Comparison of ENCODE assay signal across 8 cellular contexts in the genomic region with DNA sequence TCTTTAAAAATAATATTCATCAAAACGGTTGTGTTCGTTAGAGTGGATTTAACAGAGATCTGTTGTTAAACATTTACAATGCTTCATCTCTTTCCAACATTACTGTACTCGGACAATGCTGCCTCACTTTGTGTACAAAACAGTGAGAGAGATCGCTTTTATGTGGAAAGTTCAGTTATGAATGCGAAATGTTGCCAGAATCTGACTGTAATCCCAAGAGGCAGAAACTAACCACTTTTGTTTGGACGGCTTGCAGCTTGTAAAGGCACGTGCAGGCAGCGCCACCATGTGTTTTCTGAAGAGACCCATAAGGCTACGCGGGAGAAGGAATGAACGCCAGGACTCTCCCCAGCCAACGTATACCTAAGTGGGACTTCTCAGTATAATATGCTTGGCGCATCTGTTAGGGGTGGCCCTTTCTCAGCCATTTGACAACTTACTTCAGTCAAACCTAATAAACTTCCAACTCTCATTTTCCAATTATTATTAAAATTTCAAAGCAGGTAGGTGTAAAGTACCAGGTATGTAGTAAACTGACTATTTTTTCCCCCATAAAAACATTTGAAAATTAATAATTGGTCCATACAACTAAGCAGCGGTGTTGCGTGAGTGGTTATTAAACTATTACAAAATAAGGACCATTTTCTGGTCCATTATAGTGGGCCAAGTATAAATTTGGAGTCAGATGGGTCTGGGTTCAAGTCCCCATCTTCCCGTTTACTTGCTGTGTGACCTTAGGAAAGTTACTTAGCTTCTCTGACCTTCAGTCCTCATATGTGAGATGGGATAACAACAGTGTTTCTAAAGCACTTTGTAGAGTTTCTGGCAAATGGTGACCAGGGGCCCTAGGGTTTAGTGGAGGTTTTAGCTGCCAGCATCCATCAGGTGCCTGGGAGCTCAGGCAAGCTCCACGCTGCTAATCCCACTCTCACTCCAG. TPM values are rescaled to one million over a fixed set of nuclear protein-coding genes. Genes with fewer than 3 reads are reported as not detected.
A peak's percentile ranks its signal among the peaks of the same experiment; 100 is the strongest.
DNase-seq lines count a peak whose midpoint lies in the region; ATAC-seq and TF ChIP-seq lines count a peak whose summit lies in the region.

No MANE protein-coding gene starts in this region.

- H3K9me2 ChIP-seq in SU-DHL-6 (replicated peaks; ENCODE audit: insufficient read depth, low read length), result no peaks in the 10 kb centered on the region

- no peaks in the 10 kb centered on the region for H4K20me1 ChIP-seq in SU-DHL-6 (ENCODE audit: low read depth, low read length)

- no peaks in the 10 kb centered on the region for H3K36me3 ChIP-seq in SU-DHL-6 (ENCODE audit: low read length)

- H3K27ac ChIP-seq in SU-DHL-6 (ENCODE audit: low read depth, low read length), result no peak overlapping the region

- no peaks in the 10 kb centered on the region for H3F3A ChIP-seq in SU-DHL-6 (ENCODE audit: insufficient read depth)

- peak overlapping the region; percentile 12 for H3K4me2 ChIP-seq in SU-DHL-6 (ENCODE audit: low read depth, low read length, poor library complexity, severe bottlenecking)

- intact Hi-C loops in left cardiac atrium (cut with DNase I), result loop anchor here (2.0 kb wide), 1 partner anchor 549 kb away; no protein-coding TSS in a partner anchor

- no peak overlapping the region for H2AFZ ChIP-seq in SU-DHL-6 (ENCODE audit: low read depth, low read length, severe bottlenecking)

- peak; percentile 85 to 88 for ATAC-seq in left cardiac atrium

- TF ChIP-seq CTCF in SU-DHL-6 (IDR thresholded peaks at IDR 0.05; ENCODE audit: insufficient read depth, low read length, poor library complexity, severe bottlenecking), result peak; percentile 54

- H3K27me3 ChIP-seq in SU-DHL-6 (ENCODE audit: low read length), result no peaks in the 10 kb centered on the region

- H3K79me2 ChIP-seq in SU-DHL-6 (ENCODE audit: insufficient read depth, low read length), result no peaks in the 10 kb centered on the region

- H3K9me3 ChIP-seq in SU-DHL-6 (ENCODE audit: insufficient read depth, low read length), result no peaks in the 10 kb centered on the region

- H3K9ac ChIP-seq in SU-DHL-6 (ENCODE audit: low read length), result no peak overlapping the region

- no peak overlapping the region for H3K4me3 ChIP-seq in SU-DHL-6 (ENCODE audit: insufficient read depth, low read length, poor library complexity, severe bottlenecking)

- peak; percentile 89 for DNase-seq in EL
- peak; percentile 89 for DNase-seq in HCEC 1CT
- DNase-seq in NCI-H128 (lab: John Stamatoyannopoulos, UW; ENCODE audit: unreplicated experiment), result peak; percentile 37
- DNase-seq in amygdala (lab: John Stamatoyannopoulos, UW), result peak in 49 of 56 donors; percentile 14 to 86 (median 66)
- DNase-seq in left cardiac atrium, result peak; percentile 88
- DNase-seq in renal cortical epithelial cell (ENCODE audit: low read depth), result peak; percentile 75
- no peak for DNase-seq in mesenteric fat pad (ENCODE audit: low spot score)

RNA-seq across cellular contexts. Expression of a gene that starts 5.6 kb away (rescaled TPM):
- total RNA-seq in left cardiac atrium (10 to 100 TPM; 22.6 to 38.3 TPM), renal cortical epithelial cell (43.2 and 82.5 TPM in 2 replicates), mesenteric fat pad (39.8 TPM)
